In genomic region chr5:84379749-84380148, GRCh38 we compare ENCODE assay signal across 22 cellular contexts. TPM values are rescaled to one million over a fixed set of nuclear protein-coding genes. Genes with fewer than 3 reads are reported as not detected.
DNase-seq lines count a peak whose midpoint lies in the region; ATAC-seq and TF ChIP-seq lines count a peak whose summit lies in the region.
"Had no signal": no experiment of that assay in that cellular context is flagged by ENCODE, and none has a peak within 500 bp of the region (broad histone marks: within the 10 kb centered on the region; RNA-seq: fewer than 3 reads in every experiment).

No MANE protein-coding gene starts in this region.

- peaks cover 0 to 15% (median 0%) of the 10 kb centered on the region in 45 donors for H3K27me3 ChIP-seq in dorsolateral prefrontal cortex
- peaks cover 9% of the 10 kb centered on the region for H3K27me3 ChIP-seq in muscle layer of duodenum (ENCODE audit: low read depth, low read length)
- H3K27me3 ChIP-seq: testis had no signal

- peaks cover 0 to 24% of the 10 kb centered on the region in 2 donors for H3K4me1 ChIP-seq in muscle layer of duodenum (ENCODE audit: control insufficient read depth in 1 of 2, insufficient read depth in 2 of 2, low read length in 2 of 2)

- peaks cover 2% of the 10 kb centered on the region for H3K4me1 Mint-ChIP-seq in T-helper 17 cell
- H3K4me1 Mint-ChIP-seq: B cell, memory B cell had no signal

- peaks cover 0 to 5% of the 10 kb centered on the region in 2 donors for H3K36me3 ChIP-seq in muscle layer of duodenum (ENCODE audit: control insufficient read depth in 1 of 2, insufficient read depth in 2 of 2, low read length in 2 of 2)
- H3K36me3 ChIP-seq: gastrocnemius medialis, right lobe of liver had no signal

- DNase-seq in AG09309 (ENCODE audit: low read depth): no peak
- peak; percentile 55 for DNase-seq in OCI-M1 (lab: John Stamatoyannopoulos, UW)
- DNase-seq in dorsolateral prefrontal cortex: no peak
- no peak for DNase-seq in T-helper 17 cell
- DNase-seq in NCI-H128 (lab: John Stamatoyannopoulos, UW; ENCODE audit: unreplicated experiment): no peak
- DNase-seq in GOT3 (lab: John Stamatoyannopoulos, UW): no peak
- DNase-seq: activated gamma-delta T cell; aorta; effector CD8-positive, alpha-beta T cell; gastrocnemius medialis; HFFc6; NCI-H1436 treated with DMSO at 0.1 percent for 48 hours; NCI-H446; PC-9; right lobe of liver; testis had no signal

- no peak for ATAC-seq in HG02588 (IDR thresholded peaks at IDR 0.05; ENCODE audit: unreplicated experiment)
- no peak for ATAC-seq in T-helper 17 cell
- ATAC-seq: gastrocnemius medialis, right lobe of liver, WTC11 had no signal

- TF ChIP-seq CTCF in AG09309 (IDR thresholded peaks at IDR 0.05; ENCODE audit: control insufficient read depth, insufficient read depth, low read depth, low read length, missing control alignments): peak; percentile 28
- TF ChIP-seq CTCF in dorsolateral prefrontal cortex (IDR thresholded peaks at IDR 0.05 in 54 of 56, conservative IDR thresholded peaks at IDR 0.05 in 2 of 56; ENCODE audit: low read depth in 1 of 56, partially characterized antibody in 56 of 56): peak; percentile 13 to 76 (median 58)

- no peak overlapping the region for H3K4me3 Mint-ChIP-seq in T-helper 17 cell
- H3K4me3 Mint-ChIP-seq: B cell, memory B cell, WTC11 had no signal

- peaks cover 29% of the 10 kb centered on the region for H3K27me3 Mint-ChIP-seq in T-helper 17 cell

- peaks cover 2% of the 10 kb centered on the region for H3K36me3 Mint-ChIP-seq in T-helper 17 cell (ENCODE audit: low read depth)
- H3K36me3 Mint-ChIP-seq: WTC11 had no signal

- H3K9me3 ChIP-seq in muscle layer of duodenum (ENCODE audit: control insufficient read depth in 1 of 2, low read length in 2 of 2) (no peaks in the 10 kb centered on the region), T-helper 17 cell (ENCODE audit: control insufficient read depth, low read length, poor library complexity, severe bottlenecking) (peaks cover 2% of the 10 kb centered on the region)
- H3K9me3 ChIP-seq: gastrocnemius medialis, right lobe of liver, testis had no signal

- H3K27ac ChIP-seq in dorsolateral prefrontal cortex (peak overlapping the region in 50 of 59 donors; percentile 0 to 96 (median 56)), muscle layer of duodenum (ENCODE audit: low read length) (peak overlapping the region; percentile 51)
- H3K27ac ChIP-seq: gastrocnemius medialis, KMS-11, PC-9, right lobe of liver, testis had no signal

- H3K4me3 ChIP-seq in AG09309 (ENCODE audit: control insufficient read depth, low read depth, low read length) (no peak overlapping the region), dorsolateral prefrontal cortex (peak overlapping the region in 23 of 59 donors; percentile 0 to 86 (median 17)), muscle layer of duodenum (ENCODE audit: low read depth in 1 of 2, low read length in 2 of 2) (no peak overlapping the region)
- H3K4me3 ChIP-seq: gastrocnemius medialis, PC-9, right lobe of liver, testis had no signal

- intact Hi-C loops in dorsolateral prefrontal cortex (cut with DNase I): loop anchor here (5.0 to 10.0 kb wide), 9 partner anchors 87 to 665 kb away; partner anchors contain the start of gene HAPLN1 (in 1 of the 2)

- H3K27ac Mint-ChIP-seq in T-helper 17 cell: no peak overlapping the region
- H3K27ac Mint-ChIP-seq: B cell, HFFc6, memory B cell, WTC11 had no signal

RNA-seq across cellular contexts. Expression of gene EDIL3, which starts 4.9 kb away (rescaled TPM):
- 100 to 1,000 TPM in 103 of 120 experiments, 10 to 100 TPM in 17; 37.7 to 535 (median 162) TPM for total RNA-seq in dorsolateral prefrontal cortex
- total RNA-seq in T-helper 17 cell: not detected
- total RNA-seq: B cell had no signal

Comparison
In these comparisons a context has a peak if more than half of its experiments do, and no peak if none do; other contexts are left out.
1. RNA of gene EDIL3, which starts 4.9 kb away (total RNA-seq): 37.7 to 535 TPM in dorsolateral prefrontal cortex; not detected in T-helper 17 cell; every median in the first group is over 10 times any median in the second.